In the genomic region with DNA sequence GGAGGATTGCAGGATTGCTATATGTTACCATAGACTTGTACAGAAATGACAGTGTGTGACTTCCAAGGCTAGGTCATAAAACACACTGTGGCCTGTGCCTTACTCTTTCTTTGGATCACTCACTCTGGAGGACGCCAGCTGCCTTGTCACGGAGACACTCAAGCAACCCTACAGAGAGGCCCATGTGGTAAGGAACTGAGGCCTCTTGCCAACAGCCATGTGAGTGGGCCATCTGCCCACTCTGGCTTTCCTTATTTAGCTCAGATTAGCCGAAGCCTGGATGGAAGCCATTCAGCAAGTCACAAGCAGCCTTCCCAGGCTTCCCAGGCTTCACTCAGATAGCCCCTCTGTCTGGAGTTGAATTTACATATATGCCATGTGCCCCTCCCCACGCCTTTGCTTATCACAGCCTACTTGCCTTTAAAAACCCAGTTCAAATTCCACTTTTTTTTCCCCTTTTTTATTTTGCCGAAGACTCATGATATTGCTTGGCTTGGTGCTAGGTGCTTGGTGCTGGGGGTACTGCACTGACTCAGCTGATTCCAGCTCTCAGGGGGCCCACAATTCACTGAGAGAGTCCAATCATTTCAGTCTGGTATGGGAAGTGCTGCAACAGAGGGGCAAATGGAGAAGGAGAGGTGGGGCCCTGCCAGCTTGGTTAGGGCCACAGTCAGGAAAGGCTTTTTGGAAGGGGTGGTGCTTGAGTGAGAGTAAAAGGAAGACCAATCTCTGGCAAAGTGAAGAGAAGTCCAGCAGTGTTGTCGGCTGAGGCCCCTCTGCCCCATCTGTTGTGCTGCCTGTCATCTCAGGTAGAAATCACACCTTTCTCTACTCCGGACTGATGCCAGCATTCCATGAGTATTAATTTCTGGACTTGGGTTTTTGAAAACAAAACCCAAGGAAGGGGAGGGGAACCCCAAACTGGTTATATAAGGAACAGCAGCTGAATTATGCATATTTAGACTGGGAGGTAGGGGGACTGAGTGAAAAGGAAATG, we compare ENCODE assay signal across 10 cellular contexts. TPM values are rescaled to one million over a fixed set of nuclear protein-coding genes. Genes with fewer than 3 reads are reported as not detected.
DNase-seq lines count a peak whose midpoint lies in the region; ATAC-seq, FAIRE-seq and TF ChIP-seq lines count a peak whose summit lies in the region.
"Had no signal": no experiment of that assay in that cellular context is flagged by ENCODE, and none has a peak within 500 bp of the region (broad histone marks: within the 10 kb centered on the region; RNA-seq: fewer than 3 reads in every experiment).

No MANE protein-coding gene starts in this region.

- no peak overlapping the region for H2AK5ac ChIP-seq in H1 (ENCODE audit: low read depth, low read length)

- H3K4ac ChIP-seq in H1 (replicated peaks; ENCODE audit: insufficient read length, low read depth, low read length), result no peak overlapping the region

- 86% methylated on average over 7 of the region's 7 CpGs; no CpG with 5 or more reads in 1 of the 2 experiments for WGBS in H1 (ENCODE audit: extremely low coverage in 1 of 2, insufficient coverage in 1 of 2, insufficient read length in 1 of 2, insufficient replicate concordance in 2 of 2, low coverage in 1 of 2, low lambda C conversion rate in 2 of 2, missing lambda C conversion rate in 1 of 2), 2 experiments

- no peaks in the 10 kb centered on the region for H3K27me3 ChIP-seq in H1 (replicated peaks in 1 of 4; ENCODE audit: control insufficient read depth in 3 of 4, extremely low read depth in 1 of 4, insufficient read depth in 3 of 4, low read length in 3 of 4)

- no peak for TF ChIP-seq EP300 in H1 (IDR thresholded peaks at IDR 0.05; ENCODE audit: borderline replicate concordance in 1 of 2, low read depth in 2 of 2, low read length in 2 of 2)

- no peaks in the 10 kb centered on the region for H3K4me1 ChIP-seq in H1 (replicated peaks in 1 of 4; ENCODE audit: control insufficient read depth in 3 of 4, insufficient read depth in 4 of 4, low read length in 3 of 4)

- POLR2A ChIA-PET in H1 (lab: Charles Lee; ENCODE audit: partially characterized antibody), result interaction anchor here (0.6 kb wide), 1 partner anchor 94 kb away, joined by 4 read pairs; no protein-coding TSS in a partner anchor

- peak; percentile 47 for DNase-seq in A172 (ENCODE audit: low spot score)
- peak; percentile 32 for DNase-seq in NCI-H187 treated with DMSO at 0.1 percent for 48 hours (lab: John Stamatoyannopoulos, UW)
- DNase-seq in H1 (ENCODE audit: low read depth in 1 of 2, low spot score in 2 of 2), result no peak
- peak; percentile 74 for DNase-seq in mucosa of gallbladder (ENCODE audit: low spot score)
- DNase-seq in ACHN, result no peak
- DNase-seq in erythroblast (lab: John Stamatoyannopoulos, UW), result no peak
- DNase-seq: CD4-positive, alpha-beta memory T cell had no signal

- H4K8ac ChIP-seq in H1 (ENCODE audit: extremely low read depth, insufficient read depth, low read length), result no peak overlapping the region

- no peak overlapping the region for H2BK5ac ChIP-seq in H1 (ENCODE audit: low read depth, low read length)

- H3K4me2 ChIP-seq in H1 (ENCODE audit: insufficient read depth in 1 of 2, low read depth in 2 of 2, low read length in 2 of 2), result no peak overlapping the region

- TF ChIP-seq POLR2A in H1 (IDR thresholded peaks at IDR 0.05; ENCODE audit: control extremely low read depth in 1 of 2, low read depth in 2 of 2, low read length in 2 of 2) (no peak), erythroblast (IDR thresholded peaks at IDR 0.05; ENCODE audit: low read length) (no peak)

- H2BK120ac ChIP-seq in H1 (replicated peaks; ENCODE audit: low read depth, low read length), result no peak overlapping the region

- no peak overlapping the region for H2BK20ac ChIP-seq in H1 (ENCODE audit: low read length)

- H4K20me1 ChIP-seq in H1 (replicated peaks in 1 of 2; ENCODE audit: control insufficient read depth in 1 of 2, insufficient read depth in 2 of 2, low read length in 2 of 2), result no peaks in the 10 kb centered on the region

- FAIRE-seq in H1 (lab: Jason Lieb, UNC), result no peak

- no peak overlapping the region for H2BK12ac ChIP-seq in H1 (ENCODE audit: low read depth, low read length)

- H3K36me3 ChIP-seq in H1 (ENCODE audit: control insufficient read depth in 2 of 4, insufficient read depth in 4 of 4, low read length in 3 of 4), result no peaks in the 10 kb centered on the region; a peak in 1 of 8 replicates

- H4K5ac ChIP-seq in H1 (ENCODE audit: insufficient read length, low read depth, low read length), result no peak overlapping the region

- H2AFZ ChIP-seq in H1 (ENCODE audit: low read length), result peak overlapping the region; percentile 42; the same call in 1 of the 2 replicates

- H3K9me3 ChIP-seq in H1 (ENCODE audit: insufficient read depth in 2 of 2, low read depth in 1 of 2, low read length in 1 of 2), result peaks cover 0 to 7% of the 10 kb centered on the region in 2 experiments; a peak in 1 of 4 replicates

- no peak overlapping the region for H3K4me3 ChIP-seq in H1 (ENCODE audit: extremely low read depth in 1 of 4, insufficient read depth in 2 of 4, low read depth in 3 of 4, low read length in 4 of 4)

- no peak for TF ChIP-seq CTCF in H1 (IDR thresholded peaks at IDR 0.05; ENCODE audit: control extremely low read depth in 1 of 3, insufficient read depth in 1 of 3, low read depth in 1 of 3, low read length in 3 of 3)

- no peaks in the 10 kb centered on the region for H3K79me1 ChIP-seq in H1 (ENCODE audit: low read depth, low read length)

- no peak for TF ChIP-seq RAD21 in H1 (IDR thresholded peaks at IDR 0.05 in 1 of 2, conservative IDR thresholded peaks at IDR 0.05 in 1 of 2; ENCODE audit: low read depth in 2 of 2, low read length in 2 of 2)

- no peak overlapping the region for H3K18ac ChIP-seq in H1 (ENCODE audit: extremely low read depth, low read length)

- no peak overlapping the region for H2BK15ac ChIP-seq in H1 (ENCODE audit: low read length)

- in situ Hi-C loops in ACHN (cut with HindIII; ENCODE audit: low pct_ligation_motif_present, low pct_unique_long_range_greater_than_20kb, low sequenced_read_pairs), result no loop called here

- H3K56ac ChIP-seq in H1 (replicated peaks; ENCODE audit: insufficient read length, low read depth, low read length), result no peak overlapping the region

- ATAC-seq in HG03175 (IDR thresholded peaks at IDR 0.05; ENCODE audit: unreplicated experiment) (no peak), GM21619 (IDR thresholded peaks at IDR 0.05; ENCODE audit: unreplicated experiment) (no peak)

- no peaks in the 10 kb centered on the region for H3K23me2 ChIP-seq in H1 (ENCODE audit: low read depth, low read length)

- no peak overlapping the region for H3K14ac ChIP-seq in H1 (ENCODE audit: insufficient read length)

- no peak overlapping the region for H3K23ac ChIP-seq in H1 (ENCODE audit: insufficient read length)

- H3K27ac ChIP-seq in H1 (ENCODE audit: low read depth, low read length), result no peak overlapping the region

- peak overlapping the region in 1 of 4 experiments; percentile 43; a peak in 1 of 7 replicates for H3K9ac ChIP-seq in H1 (replicated peaks in 1 of 4; ENCODE audit: extremely low read depth in 1 of 4, low read depth in 3 of 4, low read length in 3 of 4)

- CTCF ChIA-PET in H1 (lab: Charles Lee; ENCODE audit: partially characterized antibody), result interaction anchor here (0.8 to 1.8 kb wide), 6 partner anchors 13 to 124 kb away, joined by 3 to 9 read pairs (median 4); no protein-coding TSS in a partner anchor

- H4K91ac ChIP-seq in H1 (replicated peaks; ENCODE audit: insufficient read length, low read length), result no peak overlapping the region

- no peaks in the 10 kb centered on the region for H3K79me2 ChIP-seq in H1 (ENCODE audit: control insufficient read depth in 1 of 2, insufficient read depth in 2 of 2, low read length in 2 of 2)

TF ChIP-seq in H1, 55 proteins besides CTCF, POLR2A, EP300 and RAD21 (continues in another document):
- TF ChIP-seq KDM4A (IDR thresholded peaks at IDR 0.05; ENCODE audit: low read depth, low read length, severe bottlenecking) (no peak), SIRT6 (IDR thresholded peaks at IDR 0.05; ENCODE audit: low read length) (no peak), NRF1 (IDR thresholded peaks at IDR 0.05; ENCODE audit: low read depth, low read length) (no peak), TAF1 (IDR thresholded peaks at IDR 0.05; ENCODE audit: low read depth, low read length) (no peak), PHF8 (conservative IDR thresholded peaks at IDR 0.05; ENCODE audit: low read depth, low read length) (no peak), RBBP5 (IDR thresholded peaks at IDR 0.05; ENCODE audit: borderline replicate concordance, low read depth, low read length) (no peak), HDAC6 (IDR thresholded peaks at IDR 0.05; ENCODE audit: low read depth, low read length) (no peak), SP2 (IDR thresholded peaks at IDR 0.05; ENCODE audit: low read length) (no peak), TCF12 (IDR thresholded peaks at IDR 0.05; ENCODE audit: low read depth, low read length) (no peak), SIN3A (conservative IDR thresholded peaks at IDR 0.05 in 1 of 2, IDR thresholded peaks at IDR 0.05 in 1 of 2; ENCODE audit: low read depth in 1 of 2, low read length in 2 of 2) (no peak), SAP30 (IDR thresholded peaks at IDR 0.05; ENCODE audit: insufficient read depth, insufficient replicate concordance, low read length) (no peak)
- TF ChIP-seq, protein P1, sequence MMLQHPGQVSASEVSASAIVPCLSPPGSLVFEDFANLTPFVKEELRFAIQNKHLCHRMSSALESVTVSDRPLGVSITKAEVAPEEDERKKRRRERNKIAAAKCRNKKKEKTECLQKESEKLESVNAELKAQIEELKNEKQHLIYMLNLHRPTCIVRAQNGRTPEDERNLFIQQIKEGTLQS (IDR thresholded peaks at IDR 0.05; ENCODE audit: insufficient read depth, low read depth, low read length), result no peak
- TF ChIP-seq, protein P2, sequence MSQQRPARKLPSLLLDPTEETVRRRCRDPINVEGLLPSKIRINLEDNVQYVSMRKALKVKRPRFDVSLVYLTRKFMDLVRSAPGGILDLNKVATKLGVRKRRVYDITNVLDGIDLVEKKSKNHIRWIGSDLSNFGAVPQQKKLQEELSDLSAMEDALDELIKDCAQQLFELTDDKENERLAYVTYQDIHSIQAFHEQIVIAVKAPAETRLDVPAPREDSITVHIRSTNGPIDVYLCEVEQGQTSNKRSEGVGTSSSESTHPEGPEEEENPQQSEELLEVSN (IDR thresholded peaks at IDR 0.05), result no peak

RNA-seq across cellular contexts. Expression of gene P4HA3, which starts 14.5 kb away (rescaled TPM):
- 0.48 and 1.5 TPM in 2 replicates for total RNA-seq in A172 (2014; rRNA removed; shearing (Covaris generic))
- not detected in 2 replicates for total RNA-seq in H1 (2021; fragmentation: NEBNext Ultra II Directional; extraction: Animal tissue kit (Norgen Biotek cat#: 25700))
- polyA plus RNA-seq in H1 (2011; rRNA removed), result 0.05 and 0.06 TPM in 2 replicates
- polyA plus RNA-seq in H1 (2011; cell fraction: cytosol; rRNA removed), result 0.10 TPM
- polyA plus RNA-seq in H1 (2011; cell fraction: nucleus; rRNA removed), result 0.07 TPM
- 0.07 TPM in 1 of 4 replicates, not detected in the others for polyA plus RNA-seq in H1 (2012, experiment 1 of 2)
- polyA plus RNA-seq in H1 (2012, experiment 2 of 2), result not detected
- polyA plus RNA-seq in H1 (2013, experiment 1 of 2), result 0.08 TPM
- polyA plus RNA-seq in H1 (2013, experiment 2 of 2), result 0.11 TPM
- polyA minus RNA-seq in H1 (2011; rRNA and poly(A)+ RNA removed), result not detected in 2 replicates
- not detected for polyA minus RNA-seq in H1 (2011; cell fraction: cytosol; rRNA and poly(A)+ RNA removed)
- polyA minus RNA-seq in H1 (2011; cell fraction: nucleus; rRNA and poly(A)+ RNA removed), result not detected
- total RNA-seq in mucosa of gallbladder, result 1.0 TPM
- total RNA-seq: activated CD8-positive, alpha-beta memory T cell treated with anti-CD3 and anti-CD28 coated beads for 36 hours; CD4-positive, alpha-beta memory T cell had no signal
- polyA plus RNA-seq: CD4-positive, alpha-beta memory T cell had no signal

Comparison
In these comparisons a context has a peak if more than half of its experiments do, and no peak if none do; other contexts are left out.
1. DNase-seq: peak in A172 (single experiment), NCI-H187 treated with DMSO at 0.1 percent for 48 hours (single experiment) and mucosa of gallbladder (single experiment); none in H1 (0 of 2), ACHN (single experiment) and erythroblast (0 of 2).